ENCODE assay signal across 8 cellular contexts in genomic region chr16:57486858-57487834, GRCh38. TPM values are rescaled to one million over a fixed set of nuclear protein-coding genes. Genes with fewer than 3 reads are reported as not detected.
DNase-seq lines count a peak whose midpoint lies in the region; ATAC-seq and TF ChIP-seq lines count a peak whose summit lies in the region.

No MANE protein-coding gene starts in this region.

- H3K18ac ChIP-seq in mesendoderm (ENCODE audit: low read length), result no peak overlapping the region

- H3K36me3 Mint-ChIP-seq in activated naive CD4-positive, alpha-beta T cell treated with anti-CD3 and anti-CD28 coated beads, Interleukin-2, amount 10 ng/mL, durations not matched to agents 7 days and 5 days, result no peaks in the 10 kb centered on the region
- H3K36me3 Mint-ChIP-seq in activated naive CD8-positive, alpha-beta T cell treated with anti-CD3 and anti-CD28 coated beads, Interleukin-2, amount 50 U/mL, for 24 hours (ENCODE audit: low read depth), result no peaks in the 10 kb centered on the region

- H2BK15ac ChIP-seq in mesendoderm (replicated peaks; ENCODE audit: low read depth), result no peak overlapping the region

- H4K8ac ChIP-seq in mesendoderm (ENCODE audit: low read depth, low read length), result no peak overlapping the region

- H3K27ac Mint-ChIP-seq in activated naive CD4-positive, alpha-beta T cell treated with anti-CD3 and anti-CD28 coated beads, Interleukin-2, amount 10 ng/mL, durations not matched to agents 7 days and 5 days, result no peak overlapping the region
- no peak overlapping the region for H3K27ac Mint-ChIP-seq in activated naive CD8-positive, alpha-beta T cell treated with anti-CD3 and anti-CD28 coated beads, Interleukin-2, amount 50 U/mL, for 24 hours

- H3K23ac ChIP-seq in mesendoderm (ENCODE audit: low read length), result no peak overlapping the region

- H3K27ac ChIP-seq in mesendoderm (ENCODE audit: low read depth, low read length) (no peak overlapping the region), urinary bladder (ENCODE audit: low read depth) (peak overlapping the region; percentile 52)

- no peak overlapping the region for H3K4me2 ChIP-seq in mesendoderm (ENCODE audit: low read length)

- H3K4me3 ChIP-seq in mesendoderm (ENCODE audit: low read length), result no peak overlapping the region
- H3K4me3 ChIP-seq in urinary bladder (ENCODE audit: low read depth, low read length), result peak overlapping the region; percentile 85

- H3K9me3 Mint-ChIP-seq in activated naive CD4-positive, alpha-beta T cell treated with anti-CD3 and anti-CD28 coated beads, Interleukin-2, amount 10 ng/mL, durations not matched to agents 7 days and 5 days, result no peaks in the 10 kb centered on the region
- no peaks in the 10 kb centered on the region for H3K9me3 Mint-ChIP-seq in activated naive CD8-positive, alpha-beta T cell treated with anti-CD3 and anti-CD28 coated beads, Interleukin-2, amount 50 U/mL, for 24 hours

- peak overlapping the region; percentile 60 for H3K4me3 Mint-ChIP-seq in activated naive CD4-positive, alpha-beta T cell treated with anti-CD3 and anti-CD28 coated beads, Interleukin-2, amount 10 ng/mL, durations not matched to agents 7 days and 5 days
- peak overlapping the region; percentile 69 for H3K4me3 Mint-ChIP-seq in activated naive CD8-positive, alpha-beta T cell treated with anti-CD3 and anti-CD28 coated beads, Interleukin-2, amount 50 U/mL, for 24 hours

- H2BK120ac ChIP-seq in mesendoderm (ENCODE audit: low read depth, low read length), result no peak overlapping the region

- no CpG with 5 or more reads among the region's 8 CpGs for WGBS in mesendoderm (ENCODE audit: extremely low coverage, insufficient coverage, low lambda C conversion rate)
- 83% methylated on average over 8 of the region's 8 CpGs for WGBS in urinary bladder

- H3K36me3 ChIP-seq in mesendoderm (ENCODE audit: control insufficient read depth, insufficient read depth, low read length), result no peaks in the 10 kb centered on the region
- H3K36me3 ChIP-seq in urinary bladder (ENCODE audit: insufficient read depth), result no peaks in the 10 kb centered on the region

- no peak overlapping the region for H4K5ac ChIP-seq in mesendoderm (ENCODE audit: low read length)

- ATAC-seq in activated naive CD8-positive, alpha-beta T cell treated with anti-CD3 and anti-CD28 coated beads, Interleukin-2, amount 50 U/mL, for 24 hours, result no peak
- no peak for ATAC-seq in HG03432 (IDR thresholded peaks at IDR 0.05; ENCODE audit: unreplicated experiment)

- no peak overlapping the region for H2BK5ac ChIP-seq in mesendoderm (ENCODE audit: low read length)

- no peak for TF ChIP-seq CTCF in GM10266 (IDR thresholded peaks at IDR 0.05; ENCODE audit: control insufficient read depth, insufficient read depth, low read depth, missing control alignments)

- H3K79me1 ChIP-seq in mesendoderm (ENCODE audit: low read length), result no peaks in the 10 kb centered on the region

- no peaks in the 10 kb centered on the region for H3K79me2 ChIP-seq in mesendoderm (ENCODE audit: control insufficient read depth, insufficient read depth, low read length)

- no peak overlapping the region for H2AK5ac ChIP-seq in mesendoderm (ENCODE audit: low read length)

- H3K56ac ChIP-seq in mesendoderm (ENCODE audit: low read length), result peak overlapping the region; percentile 52

- H3K4ac ChIP-seq in mesendoderm (ENCODE audit: low read depth, low read length), result no peak overlapping the region

- no peak overlapping the region for H3K9ac ChIP-seq in mesendoderm (ENCODE audit: low read length)

- peaks cover 13% of the 10 kb centered on the region for H3K4me1 Mint-ChIP-seq in activated naive CD4-positive, alpha-beta T cell treated with anti-CD3 and anti-CD28 coated beads, Interleukin-2, amount 10 ng/mL, durations not matched to agents 7 days and 5 days
- peaks cover 20% of the 10 kb centered on the region for H3K4me1 Mint-ChIP-seq in activated naive CD8-positive, alpha-beta T cell treated with anti-CD3 and anti-CD28 coated beads, Interleukin-2, amount 50 U/mL, for 24 hours

- H3K27me3 Mint-ChIP-seq in activated naive CD4-positive, alpha-beta T cell treated with anti-CD3 and anti-CD28 coated beads, Interleukin-2, amount 10 ng/mL, durations not matched to agents 7 days and 5 days, result peaks cover 43% of the 10 kb centered on the region
- no peaks in the 10 kb centered on the region for H3K27me3 Mint-ChIP-seq in activated naive CD8-positive, alpha-beta T cell treated with anti-CD3 and anti-CD28 coated beads, Interleukin-2, amount 50 U/mL, for 24 hours

- CTCF ChIA-PET in activated naive CD4-positive, alpha-beta T cell treated with anti-CD3 and anti-CD28 coated beads, Interleukin-2, amount 10 ng/mL, durations not matched to agents 7 days and 5 days (lab: Charles Lee), result interaction anchor here (0.8 to 4.3 kb wide), 6 partner anchors 9 to 40 kb away, joined by 3 to 23 read pairs (median 4); partner anchors contain the start of gene POLR2C

- no peak for DNase-seq in activated naive CD4-positive, alpha-beta T cell treated with anti-CD3 and anti-CD28 coated beads, Interleukin-2, amount 10 ng/mL, durations not matched to agents 7 days and 5 days
- DNase-seq in activated naive CD4-positive, alpha-beta T cell treated with anti-CD3 and anti-CD28 coated beads, Interleukin-2, amount 50 U/mL, for 16 hours, result no peak
- no peak for DNase-seq in activated naive CD8-positive, alpha-beta T cell treated with anti-CD3 and anti-CD28 coated beads, Interleukin-2, amount 50 U/mL, for 24 hours
- DNase-seq in mesendoderm, result no peak
- DNase-seq in GM10266 (ENCODE audit: extremely low spot score), result no peak
- no peak for DNase-seq in AML-193 (lab: John Stamatoyannopoulos, UW)

- peaks cover 1% of the 10 kb centered on the region for H3K4me1 ChIP-seq in mesendoderm (ENCODE audit: control insufficient read depth, low read depth, low read length)
- H3K4me1 ChIP-seq in urinary bladder (ENCODE audit: insufficient read depth), result no peaks in the 10 kb centered on the region

- H3K27me3 ChIP-seq in mesendoderm (ENCODE audit: insufficient read depth, low read length, poor library complexity), result no peaks in the 10 kb centered on the region

RNA-seq across cellular contexts. Expression of gene DOK4, which starts 0.9 kb away (rescaled TPM):
- 7.1 TPM for polyA plus RNA-seq in mesendoderm (2013, experiment 1 of 2)
- polyA plus RNA-seq in mesendoderm (2013, experiment 2 of 2), result 6.5 TPM
- total RNA-seq in urinary bladder, result 11.8 TPM
- polyA plus RNA-seq in urinary bladder, result 21.3 TPM

RNA-seq across cellular contexts. Expression of gene POLR2C, which starts 24.7 kb away (rescaled TPM):
- polyA plus RNA-seq in mesendoderm (2013, experiment 1 of 2), result 60.5 TPM
- polyA plus RNA-seq in mesendoderm (2013, experiment 2 of 2), result 59.0 TPM
- total RNA-seq in urinary bladder, result 54.9 TPM
- 75.1 TPM for polyA plus RNA-seq in urinary bladder

RNA-seq across cellular contexts. Expression of gene COQ9, which starts 39.9 kb away (rescaled TPM):
- 19.8 TPM for polyA plus RNA-seq in mesendoderm (2013, experiment 1 of 2)
- polyA plus RNA-seq in mesendoderm (2013, experiment 2 of 2), result 19.2 TPM
- 37.0 TPM for total RNA-seq in urinary bladder
- 97.6 TPM for polyA plus RNA-seq in urinary bladder

RNA-seq across cellular contexts. Expression of gene CIAPIN1, which starts 40.0 kb away (rescaled TPM):
- polyA plus RNA-seq in mesendoderm (2013, experiment 1 of 2), result 46.3 TPM
- 50.2 TPM for polyA plus RNA-seq in mesendoderm (2013, experiment 2 of 2)
- total RNA-seq in urinary bladder, result 38.6 TPM
- 24.6 TPM for polyA plus RNA-seq in urinary bladder

RNA-seq across cellular contexts. Expression of gene CCDC102A, which starts 49.2 kb away (rescaled TPM):
- polyA plus RNA-seq in mesendoderm (2013, experiment 1 of 2), result 2.0 TPM
- 1.8 TPM for polyA plus RNA-seq in mesendoderm (2013, experiment 2 of 2)
- 12.7 TPM for total RNA-seq in urinary bladder
- polyA plus RNA-seq in urinary bladder, result 25.6 TPM
